In genomic region chr3:44920081-44920480, GRCh38 we compare ENCODE assay signal across 22 cellular contexts. TPM values are rescaled to one million over a fixed set of nuclear protein-coding genes. Genes with fewer than 3 reads are reported as not detected.
DNase-seq lines count a peak whose midpoint lies in the region; FAIRE-seq and TF ChIP-seq lines count a peak whose summit lies in the region.
"Had no signal": no experiment of that assay in that cellular context is flagged by ENCODE, and none has a peak within 500 bp of the region (broad histone marks: within the 10 kb centered on the region; RNA-seq: fewer than 3 reads in every experiment).

No MANE protein-coding gene starts in this region.

- no peaks in the 10 kb centered on the region for H3K79me2 ChIP-seq in hepatocyte

- FAIRE-seq in bronchial epithelial cell (lab: Jason Lieb, UNC) = peak; percentile 13
- FAIRE-seq: GM19239 had no signal

- DNase-seq in NCI-H2029 (lab: John Stamatoyannopoulos, UW) (peak; percentile 17), NCI-H2029 treated with DMSO at 0.1 percent for 48 hours (lab: John Stamatoyannopoulos, UW) (no peak), bronchial epithelial cell (ENCODE audit: low read depth) (peak; percentile 4), hepatocyte (ENCODE audit: low spot score) (no peak), suprapubic skin (ENCODE audit: low spot score in 2 of 2) (peak in 1 of 2 donors; percentile 73), GM13976 (ENCODE audit: low spot score) (no peak), testis (no peak), NCI-H2196 treated with DMSO at 0.1 percent for 48 hours (lab: John Stamatoyannopoulos, UW; ENCODE audit: unreplicated experiment) (no peak)
- DNase-seq: 8988T; Calu3; CD8-positive, alpha-beta memory T cell; DMS53; GF-D8; H7; IMR-90; NCI-H1105 treated with DMSO at 0.1 percent for 48 hours; NCI-H2081 treated with DMSO at 0.1 percent for 48 hours; NCI-H446 treated with DMSO at 0.1 percent for 48 hours; NK-92 treated with Interleukin-12 subunit alpha and Interleukin-12 subunit beta, amount 100 ng/mL, for 24 hours had no signal

- no peak overlapping the region for H3K4me2 ChIP-seq in hepatocyte
- H3K4me2 ChIP-seq: BLaER1 treated with 17β-estradiol and CSF1 and Interleukin-3, amounts not matched to agents 10 nM and 100 nM; KMS-11 had no signal

- H3K9me3 ChIP-seq in hepatocyte (ENCODE audit: low read depth) = no peaks in the 10 kb centered on the region
- H3K9me3 ChIP-seq in suprapubic skin = no peaks in the 10 kb centered on the region
- H3K9me3 ChIP-seq in testis = no peaks in the 10 kb centered on the region
- H3K9me3 ChIP-seq: BLaER1 treated with 17β-estradiol and CSF1 and Interleukin-3, amounts not matched to agents 10 nM and 100 nM had no signal

- no peaks in the 10 kb centered on the region for H4K20me1 ChIP-seq in hepatocyte (ENCODE audit: insufficient read depth, poor library complexity, severe bottlenecking)
- H4K20me1 ChIP-seq: BLaER1 treated with 17β-estradiol and CSF1 and Interleukin-3, amounts not matched to agents 10 nM and 100 nM had no signal

- no peak overlapping the region for H2AFZ ChIP-seq in hepatocyte

- in situ Hi-C loops in GM13976 (cut with MboI; ENCODE audit: low sequenced_read_pairs, unreplicated experiment) = loop anchor here (25.0 kb wide), 1 partner anchor 608 kb away; no protein-coding TSS in a partner anchor

- H3K27ac ChIP-seq in hepatocyte = peak overlapping the region; percentile 20
- peak overlapping the region; percentile 67 for H3K27ac ChIP-seq in suprapubic skin
- H3K27ac ChIP-seq in testis = peak overlapping the region in 1 of 2 donors; percentile 5
- H3K27ac ChIP-seq: BLaER1 treated with 17β-estradiol and CSF1 and Interleukin-3, amounts not matched to agents 10 nM and 100 nM; KMS-11 had no signal

- H3K9me2 ChIP-seq in hepatocyte (replicated peaks; ENCODE audit: insufficient read depth) = no peaks in the 10 kb centered on the region

- intact Hi-C loops in testis (cut with DNase I; ENCODE audit: low total_unique reads) = no loop called here

- no peak for TF ChIP-seq EP300 in suprapubic skin (IDR thresholded peaks at IDR 0.05)

- WGBS in hepatocyte (ENCODE audit: low lambda C conversion rate, missing lambda C conversion rate) = 100% methylated on average over 3 of the region's 3 CpGs
- WGBS in suprapubic skin = 70% methylated on average over 3 of the region's 3 CpGs
- WGBS in testis, 2 donors = 89 to 96% methylated on average over 3 of the region's 3 CpGs

- H3K36me3 ChIP-seq in bronchial epithelial cell (ENCODE audit: control insufficient read depth, insufficient read depth, low read length) (peaks cover 1% of the 10 kb centered on the region), hepatocyte (replicated peaks; ENCODE audit: insufficient read depth, low read depth) (no peaks in the 10 kb centered on the region), suprapubic skin (peaks cover 47% of the 10 kb centered on the region), testis (ENCODE audit: low read depth, missing control alignments) (no peaks in the 10 kb centered on the region)

- TF ChIP-seq POLR2A in suprapubic skin (IDR thresholded peaks at IDR 0.05) (no peak), testis (IDR thresholded peaks at IDR 0.05) (no peak)

- H3K4me1 ChIP-seq in hepatocyte (ENCODE audit: insufficient read depth) (no peaks in the 10 kb centered on the region), suprapubic skin (peaks cover 15% of the 10 kb centered on the region), testis (peaks cover 34% of the 10 kb centered on the region)

- no peak overlapping the region for H3K4me3 ChIP-seq in bronchial epithelial cell (ENCODE audit: low read depth, low read length)
- no peak overlapping the region for H3K4me3 ChIP-seq in hepatocyte
- no peak overlapping the region for H3K4me3 ChIP-seq in suprapubic skin
- H3K4me3 ChIP-seq in testis = no peak overlapping the region
- H3K4me3 ChIP-seq: BLaER1 treated with 17β-estradiol and CSF1 and Interleukin-3, amounts not matched to agents 10 nM and 100 nM had no signal

- no peak for TF ChIP-seq CTCF in bronchial epithelial cell (IDR thresholded peaks at IDR 0.05; ENCODE audit: insufficient read depth, low read length, severe bottlenecking)
- no peak for TF ChIP-seq CTCF in hepatocyte (IDR thresholded peaks at IDR 0.05; ENCODE audit: poor library complexity)
- no peak for TF ChIP-seq CTCF in suprapubic skin (IDR thresholded peaks at IDR 0.05)
- no peak for TF ChIP-seq CTCF in GM13976 (IDR thresholded peaks at IDR 0.05; ENCODE audit: borderline replicate concordance, control extremely low read depth, extremely low read depth, insufficient read depth, missing control alignments)
- no peak for TF ChIP-seq CTCF in testis (IDR thresholded peaks at IDR 0.05)

- no peaks in the 10 kb centered on the region for H3K27me3 ChIP-seq in bronchial epithelial cell (ENCODE audit: control insufficient read depth, insufficient read depth, low read length)
- H3K27me3 ChIP-seq in hepatocyte = no peaks in the 10 kb centered on the region
- H3K27me3 ChIP-seq in suprapubic skin = no peaks in the 10 kb centered on the region
- no peaks in the 10 kb centered on the region for H3K27me3 ChIP-seq in testis
- H3K27me3 ChIP-seq: BLaER1 treated with 17β-estradiol and CSF1 and Interleukin-3, amounts not matched to agents 10 nM and 100 nM had no signal

RNA-seq across cellular contexts. Expression of gene TGM4, which starts 45.7 kb away (rescaled TPM):
- total RNA-seq in bronchial epithelial cell = under 0.01 TPM in 2 replicates
- total RNA-seq in hepatocyte = 0.43 TPM in 1 of 2 replicates, not detected in the other
- polyA plus RNA-seq in hepatocyte = 0.78 TPM in 1 of 2 replicates, not detected in the other
- total RNA-seq in suprapubic skin = under 1 TPM in 2 of 4 donors, not detected in 2; 0.30 to 0.56 TPM
- 1 to 10 TPM in 1 of 2 donors, under 1 TPM in 1; 0.68 to 1.4 TPM for total RNA-seq in testis
- 1.1 TPM for polyA plus RNA-seq in testis (ENCODE audit: insufficient read depth, low read depth, low replicate concordance)
- total RNA-seq: CD8-positive, alpha-beta memory T cell; H7 had no signal

RNA-seq across cellular contexts. Expression of gene ZDHHC3, which starts 55.9 kb away (rescaled TPM):
- total RNA-seq in bronchial epithelial cell = 62.1 and 91.1 TPM in 2 replicates
- total RNA-seq in hepatocyte = 60.3 and 71.2 TPM in 2 replicates
- polyA plus RNA-seq in hepatocyte = 59.5 and 62.0 TPM in 2 replicates
- total RNA-seq in suprapubic skin = 100 to 1,000 TPM; 143 to 311 (median 175) TPM
- 100 to 1,000 TPM; 122 to 164 TPM for total RNA-seq in testis
- polyA plus RNA-seq in testis (ENCODE audit: insufficient read depth, low read depth, low replicate concordance) = 248 TPM

RNA-seq across cellular contexts. Expression of gene EXOSC7, which starts 56.0 kb away (rescaled TPM):
- total RNA-seq in bronchial epithelial cell (60.0 and 70.3 TPM in 2 replicates), hepatocyte (46.7 and 53.3 TPM in 2 replicates), suprapubic skin (100 to 1,000 TPM in 1 of 4 donors, 10 to 100 TPM in 3; 72.1 to 216 (median 88.7) TPM), testis (10 to 100 TPM; 66.3 to 71.5 TPM)
- polyA plus RNA-seq in hepatocyte (55.8 and 61.3 TPM in 2 replicates), testis (ENCODE audit: insufficient read depth, low read depth, low replicate concordance) (63.3 TPM)

RNA-seq across cellular contexts. Expression of gene TMEM42, which starts 58.4 kb away (rescaled TPM):
- total RNA-seq in bronchial epithelial cell = 17.1 and 25.7 TPM in 2 replicates
- 14.7 and 16.9 TPM in 2 replicates for total RNA-seq in hepatocyte
- 16.7 and 22.2 TPM in 2 replicates for polyA plus RNA-seq in hepatocyte
- total RNA-seq in suprapubic skin = 10 to 100 TPM; 15.9 to 27.2 (median 20.8) TPM
- 10 to 100 TPM; 42.2 to 46.4 TPM for total RNA-seq in testis
- 42.2 TPM for polyA plus RNA-seq in testis (ENCODE audit: insufficient read depth, low read depth, low replicate concordance)

Comparison
In these comparisons a context has a peak if more than half of its experiments do, and no peak if none do; other contexts are left out.
1. DNase-seq: peak in NCI-H2029 (single experiment) and bronchial epithelial cell (single experiment); none in NCI-H2029 treated with DMSO at 0.1 percent for 48 hours (single experiment), hepatocyte (single experiment), GM13976 (single experiment), testis (single experiment) and NCI-H2196 treated with DMSO at 0.1 percent for 48 hours (single experiment).